9 cellular contexts compared by ENCODE assay signal in genomic region chr16:84687715-84688114, GRCh38. TPM values are rescaled to one million over a fixed set of nuclear protein-coding genes. Genes with fewer than 3 reads are reported as not detected.
DNase-seq lines count a peak whose midpoint lies in the region; ATAC-seq and TF ChIP-seq lines count a peak whose summit lies in the region.
"Had no signal": no experiment of that assay in that cellular context is flagged by ENCODE, and none has a peak within 500 bp of the region (broad histone marks: within the 10 kb centered on the region; RNA-seq: fewer than 3 reads in every experiment).

No MANE protein-coding gene starts in this region.

- TF ChIP-seq CTCF in AG10803 (conservative IDR thresholded peaks at IDR 0.05; ENCODE audit: low read length) (no peak), omental fat pad (IDR thresholded peaks at IDR 0.05) (no peak)

- peak; percentile 74 for ATAC-seq in GM19351 (IDR thresholded peaks at IDR 0.05; ENCODE audit: unreplicated experiment)
- ATAC-seq in omental fat pad (ENCODE audit: low FRiP score): no peak

- H3K9me3 Mint-ChIP-seq in IgD-negative memory B cell: no peaks in the 10 kb centered on the region

- peaks cover 10 to 22% (median 14%) of the 10 kb centered on the region in 3 donors for H3K4me1 Mint-ChIP-seq in IgD-negative memory B cell

- intact Hi-C loops in head of caudate nucleus (cut with DNase I): no loop called here

- peak; percentile 94 for DNase-seq in AG10803 (ENCODE audit: low read depth)
- DNase-seq in fibroblast of gingiva (ENCODE audit: low read depth): peak; percentile 53
- DNase-seq in omental fat pad (ENCODE audit: low spot score): no peak
- no peak for DNase-seq in stimulated activated CD4-positive, alpha-beta T cell treated with anti-CD3 and anti-CD28 coated beads, Interleukin-2, amount 100 ng/mL, for 24 hours
- DNase-seq in activated T-cell treated with anti-CD3 and anti-CD28 coated beads, Interleukin-2, amount 50 U/mL, for 48 hours: no peak
- DNase-seq in head of caudate nucleus: no peak

- peaks cover 2% of the 10 kb centered on the region for H3K27me3 Mint-ChIP-seq in IgD-negative memory B cell

- H3K27ac Mint-ChIP-seq in IgD-negative memory B cell: peak overlapping the region; percentile 23 to 89 (median 26)

- H3K4me3 ChIP-seq in AG10803 (ENCODE audit: low read length): no peak overlapping the region
- H3K4me3 ChIP-seq: thoracic aorta had no signal

- peaks cover 4% of the 10 kb centered on the region for H3K36me3 Mint-ChIP-seq in IgD-negative memory B cell

- H3K4me3 Mint-ChIP-seq in IgD-negative memory B cell: peak overlapping the region; percentile 5 to 91 (median 43)

RNA-seq across cellular contexts. Expression of gene USP10, which starts 12.1 kb away (rescaled TPM):
- polyA plus RNA-seq in IgD-negative memory B cell: 95.8 TPM
- total RNA-seq in omental fat pad: 10 to 100 TPM; 44.6 to 89.6 (median 55.9) TPM

RNA-seq across cellular contexts. Expression of gene KLHL36, which starts 39.4 kb away (rescaled TPM):
- polyA plus RNA-seq in IgD-negative memory B cell: 34.1 TPM
- 10 to 100 TPM; 60.0 to 72.2 (median 65.8) TPM for total RNA-seq in omental fat pad

Comparison
In these comparisons a context has a peak if more than half of its experiments do, and no peak if none do; other contexts are left out.
1. DNase-seq: peak in AG10803 (single experiment) and fibroblast of gingiva (single experiment); none in omental fat pad (single experiment), stimulated activated CD4-positive, alpha-beta T cell treated with anti-CD3 and anti-CD28 coated beads, Interleukin-2, amount 100 ng/mL, for 24 hours (0 of 2), activated T-cell treated with anti-CD3 and anti-CD28 coated beads, Interleukin-2, amount 50 U/mL, for 48 hours (0 of 2) and head of caudate nucleus (0 of 42).